In the genomic region with DNA sequence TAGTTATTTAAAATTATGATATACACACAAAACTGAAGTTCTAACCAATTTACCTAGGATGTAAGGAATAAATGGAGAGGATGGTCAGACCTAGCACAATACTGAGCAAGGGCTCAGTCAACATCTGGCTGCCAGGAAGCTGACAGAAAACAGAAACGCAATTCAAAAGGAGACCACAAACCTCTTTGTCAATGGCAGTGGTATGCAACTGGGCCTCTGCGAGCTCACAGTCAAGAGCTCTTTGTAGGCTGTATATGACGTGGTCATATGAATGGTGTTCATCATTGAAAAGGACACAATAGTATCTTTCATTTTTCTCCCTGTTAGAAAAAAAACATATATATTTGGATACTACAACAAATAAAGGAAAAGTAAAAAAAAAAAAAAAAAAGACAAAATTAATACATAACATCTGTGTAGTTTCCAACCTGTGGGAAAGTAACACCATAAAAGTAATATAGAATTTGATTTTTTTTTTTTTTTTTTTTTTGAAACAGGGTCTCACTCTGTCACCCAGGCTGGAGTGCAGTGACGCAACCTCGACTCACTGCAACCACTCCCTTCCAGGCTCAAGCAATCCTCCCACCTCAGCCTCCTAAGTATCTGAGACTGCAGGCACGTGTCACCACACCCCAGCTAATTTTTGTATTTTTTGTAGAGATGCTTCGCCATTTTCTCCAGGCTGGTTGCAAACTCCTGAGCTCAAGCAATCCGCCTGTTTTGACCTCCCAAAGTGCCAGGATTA, we compare ENCODE assay signal across 3 cellular contexts.
A peak's percentile ranks its signal among the peaks of the same experiment; 100 is the strongest.
TF ChIP-seq lines count a peak whose summit lies in the region.

No MANE protein-coding gene starts in this region.

TF ChIP-seq in SK-N-SH, 30 proteins besides CTCF, POLR2A, EP300 and RAD21:
- TF ChIP-seq RCOR1 (IDR thresholded peaks at IDR 0.05; ENCODE audit: low read length) (no peak), TCF12 (IDR thresholded peaks at IDR 0.05) (peak; percentile 68; the same call in 1 of the 2 replicates)

TF ChIP-seq in SK-N-SH treated with all-trans-retinoic acid at 6 μM for 48 hours, 23 proteins besides CTCF, POLR2A, EP300 and RAD21:
- no peak for TF ChIP-seq RARB (CRISPR knock-in tag; IDR thresholded peaks at IDR 0.05)
- no peak for TF ChIP-seq ARNTL (CRISPR knock-in tag; IDR thresholded peaks at IDR 0.05; ENCODE audit: borderline replicate concordance, low read depth)
- TF ChIP-seq, protein P1, sequence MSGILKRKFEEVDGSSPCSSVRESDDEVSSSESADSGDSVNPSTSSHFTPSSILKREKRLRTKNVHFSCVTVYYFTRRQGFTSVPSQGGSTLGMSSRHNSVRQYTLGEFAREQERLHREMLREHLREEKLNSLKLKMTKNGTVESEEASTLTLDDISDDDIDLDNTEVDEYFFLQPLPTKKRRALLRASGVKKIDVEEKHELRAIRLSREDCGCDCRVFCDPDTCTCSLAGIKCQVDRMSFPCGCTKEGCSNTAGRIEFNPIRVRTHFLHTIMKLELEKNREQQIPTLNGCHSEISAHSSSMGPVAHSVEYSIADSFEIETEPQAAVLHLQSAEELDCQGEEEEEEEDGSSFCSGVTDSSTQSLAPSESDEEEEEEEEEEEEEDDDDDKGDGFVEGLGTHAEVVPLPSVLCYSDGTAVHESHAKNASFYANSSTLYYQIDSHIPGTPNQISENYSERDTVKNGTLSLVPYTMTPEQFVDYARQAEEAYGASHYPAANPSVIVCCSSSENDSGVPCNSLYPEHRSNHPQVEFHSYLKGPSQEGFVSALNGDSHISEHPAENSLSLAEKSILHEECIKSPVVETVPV (CRISPR knock-in tag; IDR thresholded peaks at IDR 0.05) = no peak
- TF ChIP-seq CSDC2 (CRISPR knock-in tag; IDR thresholded peaks at IDR 0.05) = no peak
- no peak for TF ChIP-seq TCF4 (CRISPR knock-in tag; IDR thresholded peaks at IDR 0.05; ENCODE audit: borderline replicate concordance)
- no peak for TF ChIP-seq OSR1 (CRISPR knock-in tag; IDR thresholded peaks at IDR 0.05)
- no peak for TF ChIP-seq GLIS3 (CRISPR knock-in tag; IDR thresholded peaks at IDR 0.05)

TF ChIP-seq in IMR-90, 13 proteins besides CTCF, POLR2A, EP300 and RAD21:
- no peak for TF ChIP-seq NFE2L2 (IDR thresholded peaks at IDR 0.05; ENCODE audit: low read depth, low read length)
- TF ChIP-seq RFX5 (IDR thresholded peaks at IDR 0.05; ENCODE audit: low read depth, low read length) = no peak
- TF ChIP-seq RCOR1 (IDR thresholded peaks at IDR 0.05; ENCODE audit: insufficient replicate concordance, low read length) = no peak
- TF ChIP-seq CEBPB (IDR thresholded peaks at IDR 0.05; ENCODE audit: low read depth, low read length) = 0 out of 2 replicates have a peak, but pooled peaks have one; percentile 14
- TF ChIP-seq MXI1 (IDR thresholded peaks at IDR 0.05; ENCODE audit: borderline replicate concordance, low read depth, low read length) = no peak
- no peak for TF ChIP-seq CHD1 (IDR thresholded peaks at IDR 0.05; ENCODE audit: low read depth, low read length)
- TF ChIP-seq BHLHE40 (IDR thresholded peaks at IDR 0.05; ENCODE audit: low read depth, low read length) = no peak
- no peak for TF ChIP-seq SMC3 (IDR thresholded peaks at IDR 0.05; ENCODE audit: low read depth, low read length)
- no peak for TF ChIP-seq MAFK (IDR thresholded peaks at IDR 0.05; ENCODE audit: low read depth, low read length)
